Comparison of ENCODE assay signal across 14 cellular contexts in the genomic region with DNA sequence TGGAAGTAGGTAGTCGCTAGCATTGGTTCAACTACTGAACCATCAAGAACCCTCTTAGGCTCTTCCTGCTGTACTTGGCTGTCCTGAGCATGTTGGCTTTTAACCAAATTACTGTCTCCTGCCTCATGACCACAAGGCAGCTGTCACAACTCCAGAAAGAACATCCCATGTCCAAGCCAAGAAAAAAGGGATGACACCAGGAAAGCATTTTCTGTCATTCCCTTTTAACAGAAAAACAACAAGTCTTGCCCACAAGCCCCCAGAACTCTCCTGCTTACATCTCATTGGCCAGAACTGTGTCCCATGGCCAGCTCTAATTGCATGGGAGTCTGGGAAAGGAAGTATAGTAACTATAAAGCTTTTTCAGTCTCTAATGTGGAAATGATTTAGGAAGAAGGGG. TPM values are rescaled to one million over a fixed set of nuclear protein-coding genes. Genes with fewer than 3 reads are reported as not detected.
DNase-seq lines count a peak whose midpoint lies in the region; ATAC-seq, FAIRE-seq and TF ChIP-seq lines count a peak whose summit lies in the region.
"Had no signal": no experiment of that assay in that cellular context is flagged by ENCODE, and none has a peak within 500 bp of the region (broad histone marks: within the 10 kb centered on the region; RNA-seq: fewer than 3 reads in every experiment).

No MANE protein-coding gene starts in this region.

- H3K4ac ChIP-seq in IMR-90 (ENCODE audit: low read depth, low read length) = no peak overlapping the region

- no peak for FAIRE-seq in K562 (lab: Jason Lieb, UNC)
- FAIRE-seq: GM12891 had no signal

- no peaks in the 10 kb centered on the region for H3K79me1 ChIP-seq in IMR-90 (ENCODE audit: low read depth in 1 of 2, low read length in 2 of 2)

- intact Hi-C loops in IMR-90 (cut with micrococcal nuclease) = loop anchor here (5.0 kb wide), 3 partner anchors 74 to 569 kb away; a partner anchor contains a TSS
- intact Hi-C loops in K562 (cut with micrococcal nuclease) = loop anchor here (5.0 kb wide), 2 partner anchors 569 to 759 kb away; a partner anchor contains a TSS
- intact Hi-C loops in posterior cingulate gyrus (cut with DNase I) = loop anchor here (5.0 to 10.0 kb wide), 3 partner anchors 104 to 571 kb away; a partner anchor contains a TSS

- H3K23ac ChIP-seq in IMR-90 (ENCODE audit: low read depth, low read length) = no peak overlapping the region

- peak; percentile 91 for DNase-seq in AG10803 (ENCODE audit: low read depth)
- peak; percentile 77 for DNase-seq in IMR-90
- DNase-seq in K562 (ENCODE audit: extremely low read depth in 1 of 4, low spot score in 3 of 4) = no peak
- peak; percentile 33 for DNase-seq in left kidney (ENCODE audit: low read depth, low spot score)
- DNase-seq in HAP-1 (ENCODE audit: low spot score in 2 of 2) = no peak
- no peak for DNase-seq in NCI-H226
- DNase-seq in posterior cingulate gyrus = no peak
- DNase-seq in central memory CD4-positive, alpha-beta T cell = no peak
- DNase-seq: activated CD8-positive, alpha-beta memory T cell treated with anti-CD3 and anti-CD28 coated beads, Interleukin-2, amount 50 U/mL, for 4 hours; left ventricle myocardium superior; NCI-H1694; nucleus accumbens; T-helper 9 cell had no signal

- H3K36me3 ChIP-seq in IMR-90 (ENCODE audit: control insufficient read depth, insufficient read depth, low read length) (no peaks in the 10 kb centered on the region), K562 (ENCODE audit: control insufficient read depth, insufficient read depth, low read length) (no peaks in the 10 kb centered on the region), HAP-1 (replicated peaks) (no peaks in the 10 kb centered on the region)

- no peak overlapping the region for H2BK5ac ChIP-seq in IMR-90 (ENCODE audit: low read depth, low read length, poor library complexity, severe bottlenecking)

- H3K9me1 ChIP-seq in IMR-90 (ENCODE audit: insufficient read depth, low read length) (no peaks in the 10 kb centered on the region), K562 (ENCODE audit: control insufficient read depth, insufficient read depth, low read length) (no peaks in the 10 kb centered on the region)

- TF ChIP-seq CTCF in AG10803 (conservative IDR thresholded peaks at IDR 0.05; ENCODE audit: low read length) (no peak), IMR-90 (conservative IDR thresholded peaks at IDR 0.05; ENCODE audit: low read depth, low read length) (no peak), K562 (IDR thresholded peaks at IDR 0.05 in 2 of 3, conservative IDR thresholded peaks at IDR 0.05 in 1 of 3; ENCODE audit: insufficient read depth in 2 of 3, low read depth in 1 of 3, low read length in 3 of 3) (no peak)

- H3K4me1 ChIP-seq in IMR-90 (ENCODE audit: control insufficient read depth, insufficient read depth, low read length) (no peaks in the 10 kb centered on the region), K562 (replicated peaks in 1 of 2; ENCODE audit: control insufficient read depth in 2 of 2, insufficient read depth in 2 of 2, low read length in 2 of 2) (peaks cover 16% of the 10 kb centered on the region in 2 experiments), HAP-1 (peaks cover 13% of the 10 kb centered on the region)

- TF ChIP-seq POLR2A in IMR-90 (IDR thresholded peaks at IDR 0.05; ENCODE audit: low read depth, low read length) (no peak), K562 (conservative IDR thresholded peaks at IDR 0.05) (no peak)

- H3K56ac ChIP-seq in IMR-90 (ENCODE audit: extremely low read depth, insufficient read depth, low read length) = no peak overlapping the region

- H4K8ac ChIP-seq in IMR-90 (ENCODE audit: low read depth in 2 of 2, low read length in 2 of 2) = peak overlapping the region in 1 of 2 experiments; percentile 38; a peak in 2 of 4 replicates

- ATAC-seq in IMR-90 (ENCODE audit: low read depth) = no peak
- ATAC-seq in K562 = no peak
- ATAC-seq: left ventricle myocardium superior had no signal

- dilution Hi-C loops in IMR-90 (cut with HindIII; ENCODE audit: low sequenced_read_pairs, unreplicated experiment) = no loop called here

- TF ChIP-seq EP300 in K562 (IDR thresholded peaks at IDR 0.05; ENCODE audit: low read length) = no peak

- H2AFZ ChIP-seq in IMR-90 (replicated peaks; ENCODE audit: low read length, poor library complexity) (peak overlapping the region; percentile 9), K562 (ENCODE audit: low read depth, low read length) (peak overlapping the region; percentile 69)

- H3K18ac ChIP-seq in IMR-90 (ENCODE audit: low read depth, low read length) = no peak overlapping the region

- H4K20me1 ChIP-seq in IMR-90 (ENCODE audit: insufficient read depth, low read length) = no peaks in the 10 kb centered on the region
- H4K20me1 ChIP-seq in K562 (replicated peaks; ENCODE audit: control insufficient read depth, insufficient read depth, low read length) = no peaks in the 10 kb centered on the region

- H3K14ac ChIP-seq in IMR-90 (replicated peaks; ENCODE audit: low read depth, low read length) = no peak overlapping the region

- WGBS in IMR-90 (ENCODE audit: extremely low coverage in 2 of 2, insufficient read length in 1 of 2), 2 experiments = no CpG with 5 or more reads among the region's 1 CpG
- 54% methylated on average over 1 of the region's 1 CpG for WGBS in K562 (ENCODE audit: insufficient coverage, low coverage, missing lambda C conversion rate)

- TF ChIP-seq RAD21 in IMR-90 (IDR thresholded peaks at IDR 0.05; ENCODE audit: low read length) (no peak), K562 (CRISPR knock-in tag; conservative IDR thresholded peaks at IDR 0.05 in 1 of 2, IDR thresholded peaks at IDR 0.05 in 1 of 2) (no peak)

- H4K91ac ChIP-seq in IMR-90 (ENCODE audit: insufficient read depth, low read depth, low read length) = no peak overlapping the region

- no peak overlapping the region for H2AK5ac ChIP-seq in IMR-90 (ENCODE audit: low read depth, low read length)

- H3K27ac ChIP-seq in IMR-90 (ENCODE audit: insufficient read depth, low read length) (no peak overlapping the region), K562 (ENCODE audit: extremely low read depth, low read depth, low read length) (no peak overlapping the region)

- POLR2A ChIA-PET in IMR-90 (lab: Charles Lee; ENCODE audit: unreplicated experiment) = no interaction called here
- POLR2A ChIA-PET in K562 (lab: Yijun Ruan, JAX) = interaction anchor here (1.0 to 9.5 kb wide), 4 partner anchors 13 to 86 kb away, joined by 3 to 328 read pairs (median 54); a partner anchor contains a TSS

- no peak overlapping the region for H2BK15ac ChIP-seq in IMR-90 (ENCODE audit: low read depth, low read length)

- H3K4me3 ChIP-seq in AG10803 (ENCODE audit: low read length) (no peak overlapping the region), IMR-90 (ENCODE audit: insufficient read depth, low read depth, low read length) (no peak overlapping the region), K562 (no peak overlapping the region), HAP-1 (no peak overlapping the region)

- H2BK20ac ChIP-seq in IMR-90 (ENCODE audit: low read depth, low read length) = no peak overlapping the region

- H2BK120ac ChIP-seq in IMR-90 (ENCODE audit: low read depth, low read length) = no peak overlapping the region

- H3K4me2 ChIP-seq in IMR-90 (ENCODE audit: low read depth, low read length) (no peak overlapping the region), K562 (ENCODE audit: insufficient read depth, low read length) (no peak overlapping the region)

- no peaks in the 10 kb centered on the region for H3K9me3 ChIP-seq in IMR-90 (ENCODE audit: control insufficient read depth, insufficient read depth, low read length)
- no peaks in the 10 kb centered on the region for H3K9me3 ChIP-seq in K562 (replicated peaks; ENCODE audit: control insufficient read depth, insufficient read depth, low read depth, low read length)
- no peaks in the 10 kb centered on the region for H3K9me3 ChIP-seq in HAP-1

- no TSS peak for BruUV-seq in IMR-90 (replicated peaks; lab: Mats Ljungman, UMichigan)
- no TSS peak for BruUV-seq in K562 (replicated peaks; lab: Mats Ljungman, UMichigan)

- H3K9ac ChIP-seq in IMR-90 (ENCODE audit: low read depth, low read length) (no peak overlapping the region), K562 (ENCODE audit: insufficient read depth in 1 of 2, low read depth in 2 of 2, low read length in 2 of 2) (no peak overlapping the region)

- no peak overlapping the region for H2AK9ac ChIP-seq in IMR-90 (replicated peaks; ENCODE audit: low read depth, low read length, poor library complexity)

- H3K79me2 ChIP-seq in K562 (ENCODE audit: control insufficient read depth, insufficient read depth, low read length) = no peaks in the 10 kb centered on the region

- no peak overlapping the region for H4K5ac ChIP-seq in IMR-90 (ENCODE audit: low read depth, low read length)

- H3K27me3 ChIP-seq in IMR-90 (ENCODE audit: control insufficient read depth, insufficient read depth, low read length) (no peaks in the 10 kb centered on the region), K562 (ENCODE audit: control insufficient read depth in 2 of 2, insufficient read depth in 2 of 2, low read length in 2 of 2) (no peaks in the 10 kb centered on the region), HAP-1 (ENCODE audit: low read depth) (no peaks in the 10 kb centered on the region)

- CTCF ChIA-PET in IMR-90 (lab: Yijun Ruan, JAX) = no interaction called here
- CTCF ChIA-PET in K562 (lab: Yijun Ruan, JAX; ENCODE audit: low intra/inter-chr PET ratio) = no interaction called here

- in situ Hi-C loops in IMR-90 (cut with MboI; ENCODE audit: low sequenced_read_pairs) = no loop called here
- in situ Hi-C loops in K562 (cut with MboI) = loop anchor here (5.0 kb wide), 1 partner anchor 89 kb away; no protein-coding TSS in a partner anchor
- in situ Hi-C loops in HAP-1 (cut with MboI; ENCODE audit: low sequenced_read_pairs) = loop anchor here (10.0 kb wide), 1 partner anchor 81 kb away; no protein-coding TSS in a partner anchor

RNA-seq across cellular contexts. Expression of a gene that starts 2.4 kb away (rescaled TPM):
- total RNA-seq in IMR-90 (2012; rRNA removed) = not detected in 2 replicates
- not detected in 2 replicates for polyA plus RNA-seq in IMR-90 (2012; rRNA removed)
- polyA plus RNA-seq in IMR-90 (2012; cell fraction: cytosol; rRNA removed) = not detected in 2 replicates
- not detected in 2 replicates for polyA plus RNA-seq in IMR-90 (2012; cell fraction: nucleus; rRNA removed; ENCODE audit: low replicate concordance)
- total RNA-seq in K562 (2011; cell fraction: chromatin; rRNA removed; ENCODE audit: low replicate concordance) = under 0.01 TPM in 2 replicates
- under 0.01 TPM in 2 replicates for total RNA-seq in K562 (2011; cell fraction: nucleolus; rRNA removed)
- under 0.01 TPM in 2 replicates for total RNA-seq in K562 (2011; cell fraction: nucleoplasm; rRNA removed)
- not detected in 2 replicates for total RNA-seq in K562 (2014; rRNA removed)
- not detected in 2 replicates for total RNA-seq in K562 (2014; rRNA removed; fragmentation: Illumina TruSeq; extraction: Trizol)
- under 0.01 TPM in 1 of 2 replicates, not detected in the other for total RNA-seq in K562 (2015; rRNA removed; fragmentation: Illumina TruSeq; extraction: Trizol)
- not detected in 2 replicates for total RNA-seq in K562 (2021)
- polyA plus RNA-seq in K562 (2011; rRNA removed) = under 0.01 TPM in 1 of 2 replicates, not detected in the other
- not detected in 2 replicates for polyA plus RNA-seq in K562 (2011; cell fraction: cytosol; rRNA removed)
- under 0.01 TPM in 2 replicates for polyA plus RNA-seq in K562 (2011; cell fraction: nucleus; rRNA removed)
- polyA plus RNA-seq in K562 (2012) = not detected in 2 replicates
- not detected in 2 replicates for polyA plus RNA-seq in K562 (2014; fragmentation: Illumina TruSeq; extraction: Trizol)
- polyA plus RNA-seq in K562 (2014; fragmentation: Nextera tagmentation; extraction: Ambion mirVana) = not detected
- not detected in 2 replicates for polyA plus RNA-seq in K562 (2014; rRNA removed)
- under 0.01 TPM in 2 replicates for polyA minus RNA-seq in K562 (2011; rRNA and poly(A)+ RNA removed)
- polyA minus RNA-seq in K562 (2011; cell fraction: cytosol; rRNA and poly(A)+ RNA removed) = 577 and 1,449 TPM in 2 replicates
- under 0.01 TPM in 2 replicates for polyA minus RNA-seq in K562 (2011; cell fraction: nucleus; rRNA and poly(A)+ RNA removed)
- total RNA-seq: left ventricle myocardium superior had no signal

RNA-seq across cellular contexts. Expression of a gene that starts 6.3 kb away (rescaled TPM):
- total RNA-seq in IMR-90 (2012; rRNA removed) (40.5 and 45.0 TPM in 2 replicates), K562 (2014; rRNA removed) (143 and 159 TPM in 2 replicates), K562 (2014; rRNA removed; fragmentation: Illumina TruSeq; extraction: Trizol) (169 and 184 TPM in 2 replicates), K562 (2015; rRNA removed; fragmentation: Illumina TruSeq; extraction: Trizol) (160 and 164 TPM in 2 replicates), K562 (2021) (156 and 173 TPM in 2 replicates)
- polyA plus RNA-seq in IMR-90 (2012; rRNA removed) (30.7 and 31.6 TPM in 2 replicates), K562 (2011; rRNA removed) (214 and 226 TPM in 2 replicates), K562 (2014; fragmentation: Illumina TruSeq; extraction: Trizol) (196 and 210 TPM in 2 replicates), K562 (2014; fragmentation: Nextera tagmentation; extraction: Ambion mirVana) (100 to 1,000 TPM in 1 of 2 experiments, 10 to 100 TPM in 1; 84.9 to 161 TPM), K562 (2014; rRNA removed) (163 and 183 TPM in 2 replicates)
- 8.4 and 16.7 TPM in 2 replicates for polyA plus RNA-seq in IMR-90 (2012; cell fraction: cytosol; rRNA removed)
- 20.0 and 30.2 TPM in 2 replicates for polyA plus RNA-seq in IMR-90 (2012; cell fraction: nucleus; rRNA removed; ENCODE audit: low replicate concordance)
- total RNA-seq in K562 (2011; cell fraction: chromatin; rRNA removed; ENCODE audit: low replicate concordance) = 211 and 292 TPM in 2 replicates
- 153 and 166 TPM in 2 replicates for total RNA-seq in K562 (2011; cell fraction: nucleolus; rRNA removed)
- 123 and 160 TPM in 2 replicates for total RNA-seq in K562 (2011; cell fraction: nucleoplasm; rRNA removed)
- 117 and 189 TPM in 2 replicates for polyA plus RNA-seq in K562 (2011; cell fraction: cytosol; rRNA removed)
- polyA plus RNA-seq in K562 (2011; cell fraction: nucleus; rRNA removed) = 195 and 253 TPM in 2 replicates
- 113 and 166 TPM in 2 replicates for polyA plus RNA-seq in K562 (2012)
- polyA minus RNA-seq in K562 (2011; rRNA and poly(A)+ RNA removed) = 259 and 260 TPM in 2 replicates
- polyA minus RNA-seq in K562 (2011; cell fraction: cytosol; rRNA and poly(A)+ RNA removed) = 113 and 120 TPM in 2 replicates
- 52.5 and 93.7 TPM in 2 replicates for polyA minus RNA-seq in K562 (2011; cell fraction: nucleus; rRNA and poly(A)+ RNA removed)

RNA-seq across cellular contexts. Expression of a gene that starts 42.0 kb away (rescaled TPM):
- total RNA-seq in IMR-90 (2012; rRNA removed) = 1,837 and 2,171 TPM in 2 replicates
- 2,128 and 2,255 TPM in 2 replicates for polyA plus RNA-seq in IMR-90 (2012; rRNA removed)
- 2,467 and 3,082 TPM in 2 replicates for polyA plus RNA-seq in IMR-90 (2012; cell fraction: cytosol; rRNA removed)
- 595 and 1,006 TPM in 2 replicates for polyA plus RNA-seq in IMR-90 (2012; cell fraction: nucleus; rRNA removed; ENCODE audit: low replicate concordance)
- total RNA-seq in K562 (2011; cell fraction: chromatin; rRNA removed; ENCODE audit: low replicate concordance) = 542 and 786 TPM in 2 replicates
- 948 and 967 TPM in 2 replicates for total RNA-seq in K562 (2011; cell fraction: nucleolus; rRNA removed)
- total RNA-seq in K562 (2011; cell fraction: nucleoplasm; rRNA removed) = 930 and 1,480 TPM in 2 replicates
- 3,851 and 4,431 TPM in 2 replicates for total RNA-seq in K562 (2014; rRNA removed)
- 2,850 and 3,258 TPM in 2 replicates for total RNA-seq in K562 (2014; rRNA removed; fragmentation: Illumina TruSeq; extraction: Trizol)
- 3,074 and 3,307 TPM in 2 replicates for total RNA-seq in K562 (2015; rRNA removed; fragmentation: Illumina TruSeq; extraction: Trizol)
- 3,109 and 3,518 TPM in 2 replicates for total RNA-seq in K562 (2021)
- polyA plus RNA-seq in K562 (2011; rRNA removed) = 2,871 and 3,497 TPM in 2 replicates
- polyA plus RNA-seq in K562 (2011; cell fraction: cytosol; rRNA removed) = 2,484 and 3,204 TPM in 2 replicates
- 1,065 and 1,968 TPM in 2 replicates for polyA plus RNA-seq in K562 (2011; cell fraction: nucleus; rRNA removed)
- 3,267 and 3,835 TPM in 2 replicates for polyA plus RNA-seq in K562 (2012)
- polyA plus RNA-seq in K562 (2014; fragmentation: Illumina TruSeq; extraction: Trizol) = 2,545 and 2,717 TPM in 2 replicates
- 1,000 to 10,000 TPM; 2,431 to 2,562 TPM for polyA plus RNA-seq in K562 (2014; fragmentation: Nextera tagmentation; extraction: Ambion mirVana)
- polyA plus RNA-seq in K562 (2014; rRNA removed) = 3,694 and 4,168 TPM in 2 replicates
- polyA minus RNA-seq in K562 (2011; rRNA and poly(A)+ RNA removed) = 1,274 and 1,304 TPM in 2 replicates
- 927 and 1,052 TPM in 2 replicates for polyA minus RNA-seq in K562 (2011; cell fraction: cytosol; rRNA and poly(A)+ RNA removed)
- 256 and 454 TPM in 2 replicates for polyA minus RNA-seq in K562 (2011; cell fraction: nucleus; rRNA and poly(A)+ RNA removed)

RNA-seq across cellular contexts. Expression of a gene that starts 54.6 kb away (rescaled TPM):
- total RNA-seq in IMR-90 (2012; rRNA removed) (not detected in 2 replicates), K562 (2014; rRNA removed) (not detected in 2 replicates), K562 (2014; rRNA removed; fragmentation: Illumina TruSeq; extraction: Trizol) (not detected in 2 replicates), K562 (2015; rRNA removed; fragmentation: Illumina TruSeq; extraction: Trizol) (not detected in 2 replicates), K562 (2021) (not detected in 2 replicates)
- polyA plus RNA-seq in IMR-90 (2012; rRNA removed) (0.07 and 0.16 TPM in 2 replicates), K562 (2011; rRNA removed) (0.05 and 0.07 TPM in 2 replicates), K562 (2014; fragmentation: Illumina TruSeq; extraction: Trizol) (not detected in 2 replicates), K562 (2014; fragmentation: Nextera tagmentation; extraction: Ambion mirVana) (not detected), K562 (2014; rRNA removed) (0.11 TPM in 1 of 2 replicates, not detected in the other)
- 0.06 and 0.12 TPM in 2 replicates for polyA plus RNA-seq in IMR-90 (2012; cell fraction: cytosol; rRNA removed)
- polyA plus RNA-seq in IMR-90 (2012; cell fraction: nucleus; rRNA removed; ENCODE audit: low replicate concordance) = 1.0 and 1.8 TPM in 2 replicates
- 0.23 TPM in 1 of 2 replicates, not detected in the other for total RNA-seq in K562 (2011; cell fraction: chromatin; rRNA removed; ENCODE audit: low replicate concordance)
- total RNA-seq in K562 (2011; cell fraction: nucleolus; rRNA removed) = not detected in 2 replicates
- 0.38 TPM in 1 of 2 replicates, not detected in the other for total RNA-seq in K562 (2011; cell fraction: nucleoplasm; rRNA removed)
- 0.07 and 0.13 TPM in 2 replicates for polyA plus RNA-seq in K562 (2011; cell fraction: cytosol; rRNA removed)
- 0.24 and 0.60 TPM in 2 replicates for polyA plus RNA-seq in K562 (2011; cell fraction: nucleus; rRNA removed)
- polyA plus RNA-seq in K562 (2012) = 0.04 and 0.06 TPM in 2 replicates
- not detected in 2 replicates for polyA minus RNA-seq in K562 (2011; rRNA and poly(A)+ RNA removed)
- not detected in 2 replicates for polyA minus RNA-seq in K562 (2011; cell fraction: cytosol; rRNA and poly(A)+ RNA removed)
- not detected in 2 replicates for polyA minus RNA-seq in K562 (2011; cell fraction: nucleus; rRNA and poly(A)+ RNA removed)

RNA-seq across cellular contexts. Expression of a gene that starts 58.9 kb away (rescaled TPM):
- total RNA-seq in IMR-90 (2012; rRNA removed) (0.28 and 0.36 TPM in 2 replicates), K562 (2014; rRNA removed) (not detected in 2 replicates), K562 (2014; rRNA removed; fragmentation: Illumina TruSeq; extraction: Trizol) (not detected in 2 replicates), K562 (2015; rRNA removed; fragmentation: Illumina TruSeq; extraction: Trizol) (not detected in 2 replicates), K562 (2021) (0.49 TPM in 1 of 2 replicates, not detected in the other)
- polyA plus RNA-seq in IMR-90 (2012; rRNA removed) (0.72 and 1.1 TPM in 2 replicates), K562 (2011; rRNA removed) (0.37 TPM in 1 of 2 replicates, not detected in the other), K562 (2014; fragmentation: Illumina TruSeq; extraction: Trizol) (not detected in 2 replicates), K562 (2014; fragmentation: Nextera tagmentation; extraction: Ambion mirVana) (not detected), K562 (2014; rRNA removed) (0.41 TPM in 1 of 2 replicates, not detected in the other)
- polyA plus RNA-seq in IMR-90 (2012; cell fraction: cytosol; rRNA removed) = 0.33 TPM in 1 of 2 replicates, not detected in the other
- 15.3 and 21.0 TPM in 2 replicates for polyA plus RNA-seq in IMR-90 (2012; cell fraction: nucleus; rRNA removed; ENCODE audit: low replicate concordance)
- 0.28 TPM in 1 of 2 replicates, not detected in the other for total RNA-seq in K562 (2011; cell fraction: chromatin; rRNA removed; ENCODE audit: low replicate concordance)
- not detected in 2 replicates for total RNA-seq in K562 (2011; cell fraction: nucleolus; rRNA removed)
- not detected in 2 replicates for total RNA-seq in K562 (2011; cell fraction: nucleoplasm; rRNA removed)
- 0.07 and 0.72 TPM in 2 replicates for polyA plus RNA-seq in K562 (2011; cell fraction: cytosol; rRNA removed)
- 2.1 and 3.0 TPM in 2 replicates for polyA plus RNA-seq in K562 (2011; cell fraction: nucleus; rRNA removed)
- polyA plus RNA-seq in K562 (2012) = not detected in 2 replicates
- polyA minus RNA-seq in K562 (2011; rRNA and poly(A)+ RNA removed) = not detected in 2 replicates
- not detected in 2 replicates for polyA minus RNA-seq in K562 (2011; cell fraction: cytosol; rRNA and poly(A)+ RNA removed)
- not detected in 2 replicates for polyA minus RNA-seq in K562 (2011; cell fraction: nucleus; rRNA and poly(A)+ RNA removed)

Comparison
In these comparisons a context has a peak if more than half of its experiments do, and no peak if none do; other contexts are left out.
1. DNase-seq: peak in AG10803 (single experiment), IMR-90 (single experiment) and left kidney (single experiment); none in K562 (0 of 4), HAP-1 (0 of 2), NCI-H226 (single experiment), posterior cingulate gyrus (0 of 10) and central memory CD4-positive, alpha-beta T cell (single experiment).